ENCODE assay signal across 19 cellular contexts in the genomic region with DNA sequence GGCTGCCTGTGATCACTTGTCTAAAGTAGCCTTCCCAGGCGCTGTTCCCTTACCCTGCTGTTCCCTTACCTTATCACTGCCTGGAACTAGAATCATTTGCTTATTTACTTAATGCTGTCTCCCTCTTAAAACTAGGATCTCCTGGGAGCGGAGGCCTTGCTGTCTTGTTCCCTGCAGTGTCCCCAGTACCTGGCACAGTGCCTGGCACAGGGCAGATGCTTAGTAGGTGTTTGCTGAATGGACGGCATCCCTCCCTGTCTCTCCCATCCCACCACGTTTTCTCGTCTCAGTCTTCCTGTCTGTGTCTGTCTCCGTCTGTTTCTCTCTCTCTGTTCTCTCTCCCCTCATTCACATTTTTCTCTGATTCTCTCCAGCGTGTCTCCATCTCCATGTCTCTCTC.
"Had no signal": no experiment of that assay in that cellular context is flagged by ENCODE, and none has a peak within 500 bp of the region (broad histone marks: within the 10 kb centered on the region; RNA-seq: fewer than 3 reads in every experiment).

No MANE protein-coding gene starts in this region.

- H3K9me3 ChIP-seq: adrenal gland, ascending aorta, left ventricle myocardium inferior had no signal

- ATAC-seq: activated naive CD4-positive, alpha-beta T cell treated with anti-CD3 and anti-CD28 coated beads, Interleukin-2, amount 50 U/mL, for 72 hours; naive thymus-derived CD4-positive, alpha-beta T cell; right cardiac atrium had no signal

- H3K4me2 ChIP-seq: neural progenitor cell had no signal

- H3K4me1 Mint-ChIP-seq: neural progenitor cell had no signal

- H3K36me3 Mint-ChIP-seq: activated naive CD4-positive, alpha-beta T cell treated with anti-CD3 and anti-CD28 coated beads, Interleukin-2, amount 50 U/mL, for 72 hours; immature natural killer cell; neural progenitor cell had no signal

- H3K9me3 Mint-ChIP-seq: activated naive CD4-positive, alpha-beta T cell treated with anti-CD3 and anti-CD28 coated beads, Interleukin-2, amount 50 U/mL, for 72 hours; dendritic cell treated with granulocyte-macrophage colony-stimulating factor and Interleukin-4, amounts not matched to agents 40 ng/mL and 50 ng/mL, for 4 days; immature natural killer cell; neural progenitor cell had no signal

- H3K4me1 ChIP-seq: adrenal gland, ascending aorta, neural progenitor cell had no signal

- H3K27ac Mint-ChIP-seq: dendritic cell treated with granulocyte-macrophage colony-stimulating factor and Interleukin-4, amounts not matched to agents 40 ng/mL and 50 ng/mL, for 4 days; naive thymus-derived CD4-positive, alpha-beta T cell; neural progenitor cell had no signal

- H3K4me3 Mint-ChIP-seq: dendritic cell treated with granulocyte-macrophage colony-stimulating factor and Interleukin-4, amounts not matched to agents 40 ng/mL and 50 ng/mL, for 4 days; immature natural killer cell; naive thymus-derived CD4-positive, alpha-beta T cell; neural progenitor cell had no signal

- H3K27me3 ChIP-seq: adrenal gland, ascending aorta, brain microvascular endothelial cell had no signal

- H3K27ac ChIP-seq: adrenal gland, ascending aorta, brain microvascular endothelial cell, left ventricle myocardium inferior, neural progenitor cell, WERI-Rb-1 had no signal

- H3K9ac ChIP-seq: neural progenitor cell had no signal

- H3K36me3 ChIP-seq: adrenal gland, ascending aorta, brain microvascular endothelial cell, left ventricle myocardium inferior, neural progenitor cell, WERI-Rb-1 had no signal

- H3K4me3 ChIP-seq: adrenal gland, ascending aorta, left ventricle myocardium inferior, neural progenitor cell had no signal

- H2AFZ ChIP-seq: neural progenitor cell had no signal

- DNase-seq: activated CD4-positive, alpha-beta T cell treated with anti-CD3 and anti-CD28 coated beads for 1 hour; activated T-cell treated with anti-CD3 and anti-CD28 coated beads, Interleukin-2, amount 50 U/mL, for 1 hour; adrenal gland; brain microvascular endothelial cell; caudate nucleus; effector CD8-positive, alpha-beta T cell; erythroblast; foreskin fibroblast; immature natural killer cell; left ventricle myocardium inferior; naive thymus-derived CD4-positive, alpha-beta T cell; stimulated activated CD4-positive, alpha-beta T cell treated with anti-CD3 and anti-CD28 coated beads, Interleukin-4, amount 100 ng/mL, for 24 hours; stimulated activated naive CD4-positive, alpha-beta T cell treated with Interleukin-2 at 50 U/mL for 16 hours; WERI-Rb-1 had no signal
